ENCODE assay signal across 18 cellular contexts in genomic region chr9:91905237-91905650, GRCh38. TPM values are rescaled to one million over a fixed set of nuclear protein-coding genes. Genes with fewer than 3 reads are reported as not detected.
"Had no signal": no experiment of that assay in that cellular context is flagged by ENCODE, and none has a peak within 500 bp of the region (broad histone marks: within the 10 kb centered on the region; RNA-seq: fewer than 3 reads in every experiment).

No MANE protein-coding gene starts in this region.

- H3K27ac Mint-ChIP-seq: activated T-helper 17 cell treated with anti-CD3 and anti-CD28 coated beads, Interleukin-2, amount 50 U/mL, for 72 hours; naive B cell; stimulated activated naive B cell treated with anti-CD40 and anti-IgM and Interleukin-4, amounts not matched to agents 10 μg/mL and 1 μg/mL and 100 μg/mL, for 72 hours had no signal

- DNase-seq: activated CD4-positive, alpha-beta T cell treated with anti-CD3 and anti-CD28 coated beads for 1 hour; gastrocnemius medialis; islet precursor cell; mammary epithelial cell; naive B cell; retina; stimulated activated naive B cell treated with anti-CD40 and anti-IgM and Interleukin-4, amounts not matched to agents 10 μg/mL and 1 μg/mL and 100 μg/mL, for 72 hours; uterus had no signal

- H3K9me3 ChIP-seq: gastrocnemius medialis, heart right ventricle, left lung, neutrophil, tibial nerve, uterus had no signal

- H3K4me1 ChIP-seq: gastrocnemius medialis had no signal

- H3K9me3 Mint-ChIP-seq: activated T-helper 17 cell treated with anti-CD3 and anti-CD28 coated beads, Interleukin-2, amount 50 U/mL, for 72 hours; naive B cell; stimulated activated naive B cell treated with anti-CD40 and anti-IgM and Interleukin-4, amounts not matched to agents 10 μg/mL and 1 μg/mL and 100 μg/mL, for 72 hours had no signal

- H3K4me3 Mint-ChIP-seq: activated T-helper 17 cell treated with anti-CD3 and anti-CD28 coated beads, Interleukin-2, amount 50 U/mL, for 72 hours had no signal

- H3K36me3 Mint-ChIP-seq: naive B cell; stimulated activated naive B cell treated with anti-CD40 and anti-IgM and Interleukin-4, amounts not matched to agents 10 μg/mL and 1 μg/mL and 100 μg/mL, for 72 hours had no signal

- H3K36me3 ChIP-seq: gastrocnemius medialis, heart right ventricle, left lung, neutrophil, tibial nerve, uterus had no signal

- H3K27ac ChIP-seq: gastrocnemius medialis, left lung, neutrophil, parathyroid adenoma, tibial nerve, uterus, VCaP had no signal

- ATAC-seq: gastrocnemius medialis had no signal

- H3K9ac ChIP-seq: parathyroid adenoma had no signal

- H3K4me3 ChIP-seq: uterus had no signal

- H3K27me3 Mint-ChIP-seq: activated T-helper 17 cell treated with anti-CD3 and anti-CD28 coated beads, Interleukin-2, amount 50 U/mL, for 72 hours; naive B cell had no signal

- H3K27me3 ChIP-seq: gastrocnemius medialis, tibial nerve, uterus had no signal

- H3K4me1 Mint-ChIP-seq: activated T-helper 17 cell treated with anti-CD3 and anti-CD28 coated beads, Interleukin-2, amount 50 U/mL, for 72 hours; naive B cell had no signal

RNA-seq across cellular contexts. Expression of gene ROR2, which starts 44.8 kb away (rescaled TPM):
- total RNA-seq: dermis microvascular lymphatic vessel endothelial cell, mononuclear cell had no signal
- polyA plus RNA-seq: aorta had no signal
